Comparison of ENCODE assay signal across 14 cellular contexts in the genomic region with DNA sequence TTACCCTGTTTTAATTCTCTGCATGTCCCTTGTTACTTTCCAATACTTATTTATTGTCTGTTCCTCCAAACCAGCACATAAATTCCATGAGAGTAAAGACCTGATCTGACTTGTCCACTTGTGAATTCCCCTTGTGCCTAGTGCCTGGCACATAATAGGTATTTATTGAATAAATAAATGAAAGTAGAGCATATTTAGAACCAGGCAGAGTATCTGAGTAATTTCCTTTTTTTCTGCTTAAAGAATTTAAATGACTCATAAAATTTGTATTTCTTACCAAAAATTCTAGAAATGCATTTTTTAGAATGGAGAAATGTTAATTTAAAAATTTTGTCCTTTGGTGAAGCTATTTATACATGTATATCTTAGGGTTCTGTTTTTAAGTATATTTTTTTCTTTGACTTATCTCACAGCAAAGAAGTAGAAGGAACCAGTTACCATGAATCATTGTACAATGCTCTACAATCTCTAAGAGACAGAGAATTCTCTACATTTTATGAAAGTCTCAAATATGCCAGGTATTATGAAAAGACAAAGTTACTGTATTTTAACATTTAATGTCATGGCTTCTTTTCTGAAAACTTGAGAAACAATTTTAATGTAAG.
DNase-seq lines count a peak whose midpoint lies in the region; ATAC-seq, FAIRE-seq and TF ChIP-seq lines count a peak whose summit lies in the region.
"Had no signal": no experiment of that assay in that cellular context is flagged by ENCODE, and none has a peak within 500 bp of the region (broad histone marks: within the 10 kb centered on the region; RNA-seq: fewer than 3 reads in every experiment).

No MANE protein-coding gene starts in this region.

- H3K36me3 ChIP-seq in CD8-positive, alpha-beta memory T cell (ENCODE audit: insufficient read depth, low read length), result peaks cover 55% of the 10 kb centered on the region
- peaks cover 3 to 12% of the 10 kb centered on the region in 2 donors for H3K36me3 ChIP-seq in kidney (ENCODE audit: control insufficient read depth in 1 of 2, insufficient read depth in 2 of 2, low read length in 2 of 2)

- peak overlapping the region in 5 of 8 donors; percentile 33 to 74 (median 60) for H3K27ac Mint-ChIP-seq in CD8-positive, alpha-beta memory T cell
- peak overlapping the region; percentile 58 for H3K27ac Mint-ChIP-seq in activated T-helper 2 cell treated with anti-CD3 and anti-CD28 coated beads, Interferon-gamma antibody, Interleukin-2, Interleukin-4, amounts not matched to agents 10 μg/mL and 5 μg/mL and 100 μg/mL, durations not matched to agents 14 hours and 24 hours and 36 hours
- no peak overlapping the region for H3K27ac Mint-ChIP-seq in activated CD8-positive, alpha-beta memory T cell treated with anti-CD3 and anti-CD28 coated beads, Interleukin-2, amount 10 ng/mL, durations not matched to agents 7 days and 5 days
- H3K27ac Mint-ChIP-seq: type B pancreatic cell had no signal

- POLR2A ChIA-PET in CD8-positive, alpha-beta memory T cell (lab: Charles Lee), result no interaction called here

- H3K9ac ChIP-seq in kidney (ENCODE audit: low read length in 2 of 2), result no peak overlapping the region
- H3K9ac ChIP-seq: BLaER1 had no signal

- FAIRE-seq in kidney (lab: Jason Lieb, UNC), result no peak

- no peaks in the 10 kb centered on the region for H3K27me3 ChIP-seq in CD8-positive, alpha-beta memory T cell (ENCODE audit: insufficient read depth, low read length, poor library complexity, severe bottlenecking)
- H3K27me3 ChIP-seq: BLaER1, gastrocnemius medialis had no signal

- intact Hi-C loops in activated T-helper 2 cell treated with anti-CD3 and anti-CD28 coated beads, Interferon-gamma antibody, Interleukin-2, Interleukin-4, amounts not matched to agents 10 μg/mL and 5 μg/mL and 100 μg/mL, durations not matched to agents 14 hours and 24 hours and 36 hours (cut with micrococcal nuclease), result no loop called here
- intact Hi-C loops in kidney (cut with DNase I), result no loop called here

- no peak overlapping the region for H3K27ac ChIP-seq in CD8-positive, alpha-beta memory T cell (ENCODE audit: low read depth, low read length)
- H3K27ac ChIP-seq in kidney (ENCODE audit: low read depth in 2 of 2, low read length in 2 of 2), result no peak overlapping the region
- H3K27ac ChIP-seq: BLaER1, gastrocnemius medialis had no signal

- no peak overlapping the region for H3K4me3 ChIP-seq in CD8-positive, alpha-beta memory T cell (ENCODE audit: low read length)
- no peak overlapping the region for H3K4me3 ChIP-seq in kidney (ENCODE audit: low read length in 2 of 2)
- H3K4me3 ChIP-seq: BLaER1, gastrocnemius medialis had no signal

- H3K9me3 Mint-ChIP-seq in CD8-positive, alpha-beta memory T cell, result no peaks in the 10 kb centered on the region
- H3K9me3 Mint-ChIP-seq in activated T-helper 2 cell treated with anti-CD3 and anti-CD28 coated beads, Interferon-gamma antibody, Interleukin-2, Interleukin-4, amounts not matched to agents 10 μg/mL and 5 μg/mL and 100 μg/mL, durations not matched to agents 14 hours and 24 hours and 36 hours, result no peaks in the 10 kb centered on the region
- no peaks in the 10 kb centered on the region for H3K9me3 Mint-ChIP-seq in activated CD8-positive, alpha-beta memory T cell treated with anti-CD3 and anti-CD28 coated beads, Interleukin-2, amount 10 ng/mL, durations not matched to agents 7 days and 5 days (ENCODE audit: low read depth)
- H3K9me3 Mint-ChIP-seq: type B pancreatic cell had no signal

- no peak for ATAC-seq in activated CD8-positive, alpha-beta memory T cell treated with anti-CD3 and anti-CD28 coated beads, Interleukin-2, amount 10 ng/mL, durations not matched to agents 7 days and 5 days
- ATAC-seq: gastrocnemius medialis had no signal

- TF ChIP-seq CTCF in kidney (IDR thresholded peaks at IDR 0.05; ENCODE audit: borderline replicate concordance, extremely low read depth, insufficient read depth), result no peak

- DNase-seq in A172 (ENCODE audit: low spot score) (peak; percentile 0), fibroblast of peridontal ligament (ENCODE audit: extremely low read depth) (peak; percentile 63), kidney (no peak), NCI-H1092 (lab: John Stamatoyannopoulos, UW) (no peak), activated gamma-delta T cell (lab: John Stamatoyannopoulos, UW) (no peak)
- DNase-seq in CD8-positive, alpha-beta memory T cell, result no peak
- no peak for DNase-seq in activated T-helper 2 cell treated with anti-CD3 and anti-CD28 coated beads, Interferon-gamma antibody, Interleukin-2, Interleukin-4, amounts not matched to agents 10 μg/mL and 5 μg/mL and 100 μg/mL, durations not matched to agents 14 hours and 24 hours and 36 hours (ENCODE audit: low spot score)
- DNase-seq in activated CD8-positive, alpha-beta memory T cell treated with anti-CD3 and anti-CD28 coated beads, Interleukin-2, amount 10 ng/mL, durations not matched to agents 7 days and 5 days, result no peak
- DNase-seq: amygdala, gastrocnemius medialis, kidney glomerular epithelial cell, NCI-H2227 treated with DMSO at 0.1 percent for 48 hours had no signal

- H3K27me3 Mint-ChIP-seq in CD8-positive, alpha-beta memory T cell, result no peaks in the 10 kb centered on the region
- H3K27me3 Mint-ChIP-seq in activated T-helper 2 cell treated with anti-CD3 and anti-CD28 coated beads, Interferon-gamma antibody, Interleukin-2, Interleukin-4, amounts not matched to agents 10 μg/mL and 5 μg/mL and 100 μg/mL, durations not matched to agents 14 hours and 24 hours and 36 hours (ENCODE audit: low read depth), result no peaks in the 10 kb centered on the region
- no peaks in the 10 kb centered on the region for H3K27me3 Mint-ChIP-seq in activated CD8-positive, alpha-beta memory T cell treated with anti-CD3 and anti-CD28 coated beads, Interleukin-2, amount 10 ng/mL, durations not matched to agents 7 days and 5 days
- H3K27me3 Mint-ChIP-seq: type B pancreatic cell had no signal

- no peaks in the 10 kb centered on the region for H3K9me3 ChIP-seq in CD8-positive, alpha-beta memory T cell (ENCODE audit: low read length)
- no peaks in the 10 kb centered on the region for H3K9me3 ChIP-seq in kidney (ENCODE audit: control insufficient read depth in 1 of 2, low read length in 2 of 2)
- H3K9me3 ChIP-seq: BLaER1, gastrocnemius medialis had no signal

- peaks cover 0 to 14% (median 5%) of the 10 kb centered on the region in 3 donors for H3K4me1 Mint-ChIP-seq in CD8-positive, alpha-beta memory T cell
- H3K4me1 Mint-ChIP-seq in activated T-helper 2 cell treated with anti-CD3 and anti-CD28 coated beads, Interferon-gamma antibody, Interleukin-2, Interleukin-4, amounts not matched to agents 10 μg/mL and 5 μg/mL and 100 μg/mL, durations not matched to agents 14 hours and 24 hours and 36 hours (ENCODE audit: low read depth), result peaks cover 1% of the 10 kb centered on the region
- H3K4me1 Mint-ChIP-seq in activated CD8-positive, alpha-beta memory T cell treated with anti-CD3 and anti-CD28 coated beads, Interleukin-2, amount 10 ng/mL, durations not matched to agents 7 days and 5 days, result no peaks in the 10 kb centered on the region

- peaks cover 9 to 77% (median 27%) of the 10 kb centered on the region in 3 donors for H3K36me3 Mint-ChIP-seq in CD8-positive, alpha-beta memory T cell
- peaks cover 41% of the 10 kb centered on the region for H3K36me3 Mint-ChIP-seq in activated T-helper 2 cell treated with anti-CD3 and anti-CD28 coated beads, Interferon-gamma antibody, Interleukin-2, Interleukin-4, amounts not matched to agents 10 μg/mL and 5 μg/mL and 100 μg/mL, durations not matched to agents 14 hours and 24 hours and 36 hours (ENCODE audit: low read depth)
- peaks cover 36% of the 10 kb centered on the region for H3K36me3 Mint-ChIP-seq in activated CD8-positive, alpha-beta memory T cell treated with anti-CD3 and anti-CD28 coated beads, Interleukin-2, amount 10 ng/mL, durations not matched to agents 7 days and 5 days

- CTCF ChIA-PET in CD8-positive, alpha-beta memory T cell (lab: Charles Lee), result no interaction called here
- CTCF ChIA-PET in activated CD8-positive, alpha-beta memory T cell treated with anti-CD3 and anti-CD28 coated beads, Interleukin-2, amount 10 ng/mL, durations not matched to agents 7 days and 5 days (lab: Charles Lee), result no interaction called here

- H3K4me3 Mint-ChIP-seq in CD8-positive, alpha-beta memory T cell, result no peak overlapping the region
- no peak overlapping the region for H3K4me3 Mint-ChIP-seq in activated T-helper 2 cell treated with anti-CD3 and anti-CD28 coated beads, Interferon-gamma antibody, Interleukin-2, Interleukin-4, amounts not matched to agents 10 μg/mL and 5 μg/mL and 100 μg/mL, durations not matched to agents 14 hours and 24 hours and 36 hours (ENCODE audit: low read depth)
- no peak overlapping the region for H3K4me3 Mint-ChIP-seq in activated CD8-positive, alpha-beta memory T cell treated with anti-CD3 and anti-CD28 coated beads, Interleukin-2, amount 10 ng/mL, durations not matched to agents 7 days and 5 days
- H3K4me3 Mint-ChIP-seq: type B pancreatic cell had no signal

- no peaks in the 10 kb centered on the region for H3K4me1 ChIP-seq in CD8-positive, alpha-beta memory T cell (ENCODE audit: insufficient read depth, low read length)
- no peaks in the 10 kb centered on the region for H3K4me1 ChIP-seq in kidney (ENCODE audit: control insufficient read depth in 1 of 2, insufficient read depth in 1 of 2, low read depth in 1 of 2, low read length in 2 of 2)
- H3K4me1 ChIP-seq: BLaER1, gastrocnemius medialis had no signal

Comparison
In these comparisons a context has a peak if more than half of its experiments do, and no peak if none do; other contexts are left out.
1. DNase-seq: peak in A172 (single experiment) and fibroblast of peridontal ligament (single experiment); none in CD8-positive, alpha-beta memory T cell (0 of 5), activated T-helper 2 cell treated with anti-CD3 and anti-CD28 coated beads, Interferon-gamma antibody, Interleukin-2, Interleukin-4, amounts not matched to agents 10 μg/mL and 5 μg/mL and 100 μg/mL, durations not matched to agents 14 hours and 24 hours and 36 hours (single experiment), kidney (single experiment), NCI-H1092 (single experiment), activated CD8-positive, alpha-beta memory T cell treated with anti-CD3 and anti-CD28 coated beads, Interleukin-2, amount 10 ng/mL, durations not matched to agents 7 days and 5 days (single experiment) and activated gamma-delta T cell (single experiment).